Comparison of ENCODE assay signal across 17 cellular contexts in genomic region chr11:35794850-35795249, GRCh38.
DNase-seq lines count a peak whose midpoint lies in the region; ATAC-seq and TF ChIP-seq lines count a peak whose summit lies in the region.
"Had no signal": no experiment of that assay in that cellular context is flagged by ENCODE, and none has a peak within 500 bp of the region (broad histone marks: within the 10 kb centered on the region; RNA-seq: fewer than 3 reads in every experiment).

No MANE protein-coding gene starts in this region.

- no peak overlapping the region for H3K4me2 ChIP-seq in GM23248 (ENCODE audit: unreplicated experiment)
- peak overlapping the region; percentile 50 for H3K4me2 ChIP-seq in SK-N-SH
- H3K4me2 ChIP-seq in fibroblast of lung (ENCODE audit: extremely low read depth, insufficient read depth, low read length), result no peak overlapping the region

- TF ChIP-seq EP300 in SK-N-SH (IDR thresholded peaks at IDR 0.05; ENCODE audit: borderline replicate concordance in 1 of 2, low read depth in 1 of 2, low read length in 1 of 2), result peak in 1 of 2 experiments; percentile 71; a peak in 1 of 4 replicates

- no peaks in the 10 kb centered on the region for H3K27me3 Mint-ChIP-seq in CD8-positive, alpha-beta memory T cell
- peaks cover 0 to 1% (median 0%) of the 10 kb centered on the region in 3 donors for H3K27me3 Mint-ChIP-seq in CD14-positive monocyte (ENCODE audit: low read depth in 3 of 3)
- H3K27me3 Mint-ChIP-seq: activated CD8-positive, alpha-beta T cell treated with anti-CD3 and anti-CD28 coated beads for 36 hours; IgD-negative memory B cell had no signal

- H3K79me2 ChIP-seq in GM23248 (ENCODE audit: insufficient read depth), result peaks cover 58% of the 10 kb centered on the region
- peaks cover 31% of the 10 kb centered on the region for H3K79me2 ChIP-seq in SK-N-SH (ENCODE audit: insufficient read depth)
- H3K79me2 ChIP-seq in fibroblast of lung (ENCODE audit: control insufficient read depth, insufficient read depth, low read length), result peaks cover 1% of the 10 kb centered on the region

- H3F3A ChIP-seq in GM23248 (ENCODE audit: insufficient read depth), result peaks cover 23% of the 10 kb centered on the region; the same call in 1 of the 2 replicates
- H3F3A ChIP-seq in SK-N-SH (replicated peaks; ENCODE audit: insufficient read depth), result peaks cover 36% of the 10 kb centered on the region

- H3K4me1 Mint-ChIP-seq in CD8-positive, alpha-beta memory T cell, result peaks cover 17 to 37% (median 31%) of the 10 kb centered on the region in 3 donors
- H3K4me1 Mint-ChIP-seq in CD14-positive monocyte, result no peaks in the 10 kb centered on the region

- H3K9ac ChIP-seq in GM23248 (no peak overlapping the region), SK-N-SH (no peak overlapping the region), fibroblast of lung (ENCODE audit: insufficient read depth, low read length) (no peak overlapping the region)

- no peaks in the 10 kb centered on the region for H3K9me3 Mint-ChIP-seq in CD8-positive, alpha-beta memory T cell
- peaks cover 0 to 4% (median 0%) of the 10 kb centered on the region in 7 donors for H3K9me3 Mint-ChIP-seq in CD14-positive monocyte
- H3K9me3 Mint-ChIP-seq: activated CD8-positive, alpha-beta T cell treated with anti-CD3 and anti-CD28 coated beads for 36 hours; CD8-positive, alpha-beta T cell; IgD-negative memory B cell had no signal

- H3K4me3 ChIP-seq in GM23248 (no peak overlapping the region), SK-N-SH (ENCODE audit: low read depth in 2 of 2, low read length in 1 of 2) (no peak overlapping the region), fibroblast of lung (replicated peaks in 1 of 4; ENCODE audit: control extremely low read depth in 1 of 4, insufficient read depth in 1 of 4, low read depth in 3 of 4, low read length in 4 of 4) (no peak overlapping the region), retinal pigment epithelial cell (ENCODE audit: low read length) (no peak overlapping the region), heart left ventricle (no peak overlapping the region)
- H3K4me3 ChIP-seq in CD8-positive, alpha-beta memory T cell (ENCODE audit: low read length), result no peak overlapping the region
- H3K4me3 ChIP-seq: cardiac muscle cell, left lung had no signal

- H4K20me1 ChIP-seq in GM23248 (ENCODE audit: insufficient read depth), result no peaks in the 10 kb centered on the region
- no peaks in the 10 kb centered on the region for H4K20me1 ChIP-seq in SK-N-SH (ENCODE audit: insufficient read depth)
- no peaks in the 10 kb centered on the region for H4K20me1 ChIP-seq in fibroblast of lung (ENCODE audit: control insufficient read depth, extremely low read depth, insufficient read depth, low read length)

- in situ Hi-C loops in GM23248 (cut with MboI), result no loop called here

- no peak for TF ChIP-seq RAD21 in SK-N-SH (IDR thresholded peaks at IDR 0.05; ENCODE audit: low read length)

- H2AFZ ChIP-seq in GM23248 (no peak overlapping the region), SK-N-SH (ENCODE audit: low read depth) (no peak overlapping the region), fibroblast of lung (ENCODE audit: low read length) (no peak overlapping the region)

- H3K36me3 ChIP-seq in GM23248 (ENCODE audit: low read depth) (no peaks in the 10 kb centered on the region), SK-N-SH (replicated peaks in 1 of 2; ENCODE audit: control insufficient read depth in 1 of 2, insufficient read depth in 2 of 2, low read length in 1 of 2) (no peaks in the 10 kb centered on the region), fibroblast of lung (ENCODE audit: control insufficient read depth, insufficient read depth, low read length) (no peaks in the 10 kb centered on the region), heart left ventricle (no peaks in the 10 kb centered on the region)
- no peaks in the 10 kb centered on the region for H3K36me3 ChIP-seq in CD8-positive, alpha-beta memory T cell (ENCODE audit: insufficient read depth, low read length)
- H3K36me3 ChIP-seq: cardiac muscle cell, left lung had no signal

- H3K36me3 Mint-ChIP-seq in CD8-positive, alpha-beta memory T cell, result peaks cover 5 to 23% (median 16%) of the 10 kb centered on the region in 3 donors
- H3K36me3 Mint-ChIP-seq in CD14-positive monocyte, result peaks cover 19 to 22% of the 10 kb centered on the region in 2 donors

- DNase-seq in GM23248 (peak; percentile 73), SK-N-SH (no peak), fibroblast of lung (ENCODE audit: low read depth in 2 of 2) (peak; percentile 46 to 83), retinal pigment epithelial cell (ENCODE audit: low read depth) (peak; percentile 26), heart left ventricle (no peak), CD14-positive monocyte (ENCODE audit: low spot score) (no peak)
- no peak for DNase-seq in CD8-positive, alpha-beta memory T cell
- DNase-seq in activated effector memory CD4-positive, alpha-beta T cell treated with Interleukin-2 at 50 U/mL for 16 hours, result no peak
- DNase-seq: activated CD8-positive, alpha-beta T cell treated with anti-CD3 and anti-CD28 coated beads for 36 hours; activated effector memory CD4-positive, alpha-beta T cell treated with anti-CD3 and anti-CD28 coated beads, Interleukin-2, amount 50 U/mL, for 16 hours; CD8-positive, alpha-beta T cell; hippocampal formation; left lung; NCI-H1105 treated with DMSO at 0.1 percent for 48 hours; Right ventricle myocardium superior had no signal

- H3K27me3 ChIP-seq in GM23248 (replicated peaks; ENCODE audit: insufficient read depth) (no peaks in the 10 kb centered on the region), SK-N-SH (ENCODE audit: insufficient read depth) (no peaks in the 10 kb centered on the region), fibroblast of lung (ENCODE audit: control insufficient read depth, insufficient read depth, low read length) (no peaks in the 10 kb centered on the region), heart left ventricle (no peaks in the 10 kb centered on the region)
- no peaks in the 10 kb centered on the region for H3K27me3 ChIP-seq in CD8-positive, alpha-beta memory T cell (ENCODE audit: insufficient read depth, low read length, poor library complexity, severe bottlenecking)
- H3K27me3 ChIP-seq: left lung had no signal

- POLR2A ChIA-PET in SK-N-SH (lab: Yijun Ruan, JAX), result no interaction called here
- POLR2A ChIA-PET in CD8-positive, alpha-beta memory T cell (lab: Charles Lee), result no interaction called here

- H3K9me2 ChIP-seq in GM23248 (ENCODE audit: insufficient read depth) (no peaks in the 10 kb centered on the region; the same call in 1 of the 2 replicates), SK-N-SH (no peaks in the 10 kb centered on the region)

- 42 to 45% methylated on average over 3 of the region's 3 CpGs for WGBS in GM23248 (ENCODE audit: low coverage in 1 of 2, low lambda C conversion rate in 2 of 2, missing lambda C conversion rate in 2 of 2), 2 experiments
- whole genome bisulfite sequencing in SK-N-SH (ENCODE audit: low lambda C conversion rate), result 15% methylated on average over 3 of the region's 3 CpGs
- 83 to 92% (median 92%) methylated on average over 3 of the region's 3 CpGs for WGBS in heart left ventricle, 4 donors

- peaks cover 42% of the 10 kb centered on the region for H3K4me1 ChIP-seq in GM23248 (ENCODE audit: insufficient read depth)
- peaks cover 16 to 45% of the 10 kb centered on the region in 2 experiments for H3K4me1 ChIP-seq in SK-N-SH (ENCODE audit: control insufficient read depth in 1 of 2, insufficient read depth in 2 of 2, low read depth in 1 of 2, low read length in 1 of 2)
- peaks cover 16% of the 10 kb centered on the region for H3K4me1 ChIP-seq in fibroblast of lung (ENCODE audit: control insufficient read depth, extremely low read depth, insufficient read depth, low read length)
- H3K4me1 ChIP-seq in heart left ventricle, result peaks cover 0 to 28% (median 10%) of the 10 kb centered on the region in 12 donors
- H3K4me1 ChIP-seq in CD8-positive, alpha-beta memory T cell (ENCODE audit: insufficient read depth, low read length), result no peaks in the 10 kb centered on the region
- H3K4me1 ChIP-seq: left lung had no signal

- H3K27ac ChIP-seq in GM23248 (peak overlapping the region; percentile 26; the same call in 1 of the 2 replicates), SK-N-SH (ENCODE audit: low read depth in 2 of 2, low read length in 1 of 2) (peak overlapping the region in 1 of 2 experiments; percentile 81; a peak in 2 of 4 replicates), fibroblast of lung (ENCODE audit: insufficient read depth, low read length) (no peak overlapping the region), heart left ventricle (no peak overlapping the region)
- no peak overlapping the region for H3K27ac ChIP-seq in CD8-positive, alpha-beta memory T cell (ENCODE audit: low read depth, low read length)
- H3K27ac ChIP-seq: cardiac muscle cell, left lung had no signal

- no peaks in the 10 kb centered on the region for H3K9me3 ChIP-seq in GM23248 (ENCODE audit: low read depth)
- no peaks in the 10 kb centered on the region for H3K9me3 ChIP-seq in SK-N-SH
- H3K9me3 ChIP-seq in fibroblast of lung (ENCODE audit: control insufficient read depth, insufficient read depth, low read depth, low read length), result no peaks in the 10 kb centered on the region
- H3K9me3 ChIP-seq in heart left ventricle, result no peaks in the 10 kb centered on the region
- H3K9me3 ChIP-seq in CD8-positive, alpha-beta memory T cell (ENCODE audit: low read length), result no peaks in the 10 kb centered on the region
- H3K9me3 ChIP-seq: left lung had no signal

- intact Hi-C loops in heart left ventricle (cut with DNase I) (no loop called here), CD14-positive monocyte (cut with micrococcal nuclease) (no loop called here)

- H3K27ac Mint-ChIP-seq in CD8-positive, alpha-beta memory T cell, result no peak overlapping the region
- no peak overlapping the region for H3K27ac Mint-ChIP-seq in CD14-positive monocyte
- H3K27ac Mint-ChIP-seq: activated CD8-positive, alpha-beta T cell treated with anti-CD3 and anti-CD28 coated beads for 36 hours; CD8-positive, alpha-beta T cell; IgD-negative memory B cell had no signal

- no peak for ATAC-seq in heart left ventricle
- ATAC-seq: activated CD8-positive, alpha-beta T cell treated with anti-CD3 and anti-CD28 coated beads for 36 hours; CD8-positive, alpha-beta T cell; left lung had no signal

- no peak for TF ChIP-seq POLR2A in heart left ventricle (IDR thresholded peaks at IDR 0.05)

- H3K4me3 Mint-ChIP-seq in CD8-positive, alpha-beta memory T cell, result no peak overlapping the region
- no peak overlapping the region for H3K4me3 Mint-ChIP-seq in CD14-positive monocyte
- H3K4me3 Mint-ChIP-seq: activated CD8-positive, alpha-beta T cell treated with anti-CD3 and anti-CD28 coated beads for 36 hours; CD8-positive, alpha-beta T cell; IgD-negative memory B cell had no signal

- TF ChIP-seq CTCF in SK-N-SH (IDR thresholded peaks at IDR 0.05) (no peak), fibroblast of lung (conservative IDR thresholded peaks at IDR 0.05 in 1 of 2, IDR thresholded peaks at IDR 0.05 in 1 of 2; ENCODE audit: low read depth in 1 of 2, low read length in 2 of 2) (no peak), retinal pigment epithelial cell (conservative IDR thresholded peaks at IDR 0.05; ENCODE audit: low read depth, low read length) (no peak), heart left ventricle (IDR thresholded peaks at IDR 0.05) (no peak), CD14-positive monocyte (IDR thresholded peaks at IDR 0.05) (no peak)

- CTCF ChIA-PET in SK-N-SH (lab: Yijun Ruan, JAX), result interaction anchor here (2.0 kb wide), 1 partner anchor 27 kb away, joined by 8 read pairs; no protein-coding TSS in a partner anchor
- CTCF ChIA-PET in CD8-positive, alpha-beta memory T cell (lab: Charles Lee), result interaction anchor here (1.0 to 1.9 kb wide), 2 partner anchors 18 to 27 kb away, joined by 3 to 6 read pairs; no protein-coding TSS in a partner anchor

Comparison
In these comparisons a context has a peak if more than half of its experiments do, and no peak if none do; other contexts are left out.
1. DNase-seq: peak in GM23248 (single experiment), fibroblast of lung (2 of 2) and retinal pigment epithelial cell (single experiment); none in SK-N-SH (single experiment), heart left ventricle (0 of 5), CD8-positive, alpha-beta memory T cell (0 of 5), CD14-positive monocyte (single experiment) and activated effector memory CD4-positive, alpha-beta T cell treated with Interleukin-2 at 50 U/mL for 16 hours (single experiment).